Comparison of ENCODE assay signal across 2 cellular contexts in genomic region chr1:116666090-116666489, GRCh38.
TF ChIP-seq lines count a peak whose summit lies in the region.

No MANE protein-coding gene starts in this region.

TF ChIP-seq in HEK293T, 16 proteins besides CTCF, POLR2A, EP300 and RAD21 (continued from another document):
- no peak for TF ChIP-seq PKNOX1 (IDR thresholded peaks at IDR 0.05)
- no peak for TF ChIP-seq ELF4 (IDR thresholded peaks at IDR 0.05)
- no peak for TF ChIP-seq FOXA1 (IDR thresholded peaks at IDR 0.05)
- no peak for TF ChIP-seq L3MBTL2 (conservative IDR thresholded peaks at IDR 0.05)
- no peak for TF ChIP-seq NFRKB (IDR thresholded peaks at IDR 0.05)
- no peak for TF ChIP-seq LEF1 (IDR thresholded peaks at IDR 0.05; ENCODE audit: borderline replicate concordance)
- TF ChIP-seq TARDBP (IDR thresholded peaks at IDR 0.05): no peak
TF ChIP-seq in HEK293T: peak in this region for 0.

TF ChIP-seq in HepG2, 621 proteins besides CTCF, POLR2A, EP300 and RAD21 (continued from another document):
- TF ChIP-seq ZNF207 (IDR thresholded peaks at IDR 0.05; ENCODE audit: borderline replicate concordance): no peak
- no peak for TF ChIP-seq KLF9 (CRISPR knock-in tag; IDR thresholded peaks at IDR 0.05; ENCODE audit: low read depth)
- no peak for TF ChIP-seq DPF2 (CRISPR knock-in tag; IDR thresholded peaks at IDR 0.05; ENCODE audit: borderline replicate concordance, low read depth)
- TF ChIP-seq ZMYM4 (CRISPR knock-in tag; IDR thresholded peaks at IDR 0.05): no peak
- no peak for TF ChIP-seq GRHL1 (CRISPR knock-in tag; conservative IDR thresholded peaks at IDR 0.05)
- TF ChIP-seq HNF4G (IDR thresholded peaks at IDR 0.05; ENCODE audit: borderline replicate concordance, low read depth, low read length): no peak
- TF ChIP-seq HNF4G (CRISPR knock-in tag; IDR thresholded peaks at IDR 0.05; ENCODE audit: borderline replicate concordance, low read depth): no peak
- TF ChIP-seq HHEX (CRISPR knock-in tag; IDR thresholded peaks at IDR 0.05): no peak
- no peak for TF ChIP-seq ZNF83 (CRISPR knock-in tag; IDR thresholded peaks at IDR 0.05; ENCODE audit: borderline replicate concordance)
- TF ChIP-seq ZNF639 (CRISPR knock-in tag; conservative IDR thresholded peaks at IDR 0.05): no peak
- no peak for TF ChIP-seq SIN3B (IDR thresholded peaks at IDR 0.05; ENCODE audit: low read length)
- no peak for TF ChIP-seq SMYD3 (CRISPR knock-in tag; IDR thresholded peaks at IDR 0.05)
- no peak for TF ChIP-seq EED (CRISPR knock-in tag; IDR thresholded peaks at IDR 0.05)
- no peak for TF ChIP-seq FOSL2 (CRISPR knock-in tag; IDR thresholded peaks at IDR 0.05)
- no peak for TF ChIP-seq NR3C1 (CRISPR knock-in tag; IDR thresholded peaks at IDR 0.05)
TF ChIP-seq in HepG2: peak in this region for 0.
